In the genomic region with DNA sequence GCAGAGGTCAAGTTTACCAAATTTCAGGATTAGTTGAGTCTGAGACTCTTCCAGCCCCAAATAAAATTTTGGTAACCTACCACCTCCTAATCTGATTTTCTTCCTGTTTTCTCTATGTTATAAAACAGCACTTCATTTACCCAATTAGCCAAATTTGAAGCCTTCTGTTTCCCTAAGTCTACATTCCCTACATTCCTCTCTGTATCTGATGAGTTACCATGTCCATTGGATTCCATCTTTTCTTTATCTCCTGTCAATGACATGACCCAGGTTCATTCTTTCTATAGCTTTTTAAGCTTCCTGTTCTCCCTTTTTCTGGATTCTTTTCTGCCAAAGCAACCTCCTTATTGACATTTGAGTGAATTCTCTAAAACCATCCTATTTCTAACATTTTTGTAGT, we compare ENCODE assay signal across 22 cellular contexts.
A peak's percentile ranks its signal among the peaks of the same experiment; 100 is the strongest.
DNase-seq lines count a peak whose midpoint lies in the region; ATAC-seq and TF ChIP-seq lines count a peak whose summit lies in the region.
"Had no signal": no experiment of that assay in that cellular context is flagged by ENCODE, and none has a peak within 500 bp of the region (broad histone marks: within the 10 kb centered on the region; RNA-seq: fewer than 3 reads in every experiment).

No MANE protein-coding gene starts in this region.

- H3K79me2 ChIP-seq in smooth muscle cell (ENCODE audit: low read depth) = peaks cover 32% of the 10 kb centered on the region

- H3K36me3 ChIP-seq in SJCRH30 = no peaks in the 10 kb centered on the region
- no peaks in the 10 kb centered on the region for H3K36me3 ChIP-seq in right lobe of liver
- H3K36me3 ChIP-seq in smooth muscle cell (ENCODE audit: low read depth) = no peaks in the 10 kb centered on the region
- H3K36me3 ChIP-seq: BLaER1 treated with 17β-estradiol and CSF1 and Interleukin-3, amounts not matched to agents 10 nM and 100 nM had no signal

- H3K4me2 ChIP-seq in smooth muscle cell = peak overlapping the region; percentile 59

- H3K9ac ChIP-seq in smooth muscle cell (ENCODE audit: low read depth) = no peak overlapping the region
- H3K9ac ChIP-seq: BLaER1 treated with 17β-estradiol and CSF1 and Interleukin-3, amounts not matched to agents 10 nM and 100 nM had no signal

- DNase-seq in DMS53 (lab: John Stamatoyannopoulos, UW) (peak; percentile 32), DMS53 treated with DMSO at 0.1 percent for 48 hours (lab: John Stamatoyannopoulos, UW; ENCODE audit: unreplicated experiment) (no peak), SJCRH30 (no peak), right lobe of liver (no peak), smooth muscle cell (lab: John Stamatoyannopoulos, UW; ENCODE audit: unreplicated experiment) (no peak), NCI-H2081 treated with DMSO at 0.1 percent for 48 hours (lab: John Stamatoyannopoulos, UW) (no peak)
- no peak for DNase-seq in stimulated activated CD4-positive, alpha-beta T cell treated with anti-CD3 and anti-CD28 coated beads, Interleukin-4, amount 100 ng/mL, for 4 hours
- DNase-seq: 8988T; activated CD8-positive, alpha-beta T cell treated with anti-CD3 and anti-CD28 coated beads, Interleukin-2, amount 10 ng/mL, durations not matched to agents 7 days and 5 days; activated T-cell treated with anti-CD3 and anti-CD28 coated beads, Interleukin-2, amount 50 U/mL, for 48 hours; DMS 273 treated with DMSO at 0.1 percent for 48 hours; erythroblast; left ventricle myocardium superior; naive B cell; NCI-H187; NCI-H510A; Right ventricle myocardium superior; testis had no signal

- H3K4me1 ChIP-seq in SJCRH30 = peaks cover 18% of the 10 kb centered on the region
- peaks cover 0 to 57% (median 29%) of the 10 kb centered on the region in 4 donors for H3K4me1 ChIP-seq in right lobe of liver
- peaks cover 10% of the 10 kb centered on the region for H3K4me1 ChIP-seq in smooth muscle cell (ENCODE audit: low read depth)

- H3K27me3 ChIP-seq in SJCRH30 (no peaks in the 10 kb centered on the region), right lobe of liver (no peaks in the 10 kb centered on the region), smooth muscle cell (ENCODE audit: low read depth) (no peaks in the 10 kb centered on the region)
- H3K27me3 ChIP-seq: BLaER1 treated with 17β-estradiol and CSF1 and Interleukin-3, amounts not matched to agents 10 nM and 100 nM; body of pancreas; testis had no signal

- peaks cover 12% of the 10 kb centered on the region for H4K20me1 ChIP-seq in smooth muscle cell (ENCODE audit: low read depth)

- no peak overlapping the region for H3K4me3 ChIP-seq in SJCRH30
- H3K4me3 ChIP-seq in right lobe of liver = no peak overlapping the region
- H3K4me3 ChIP-seq in smooth muscle cell = no peak overlapping the region
- H3K4me3 ChIP-seq: BLaER1 treated with 17β-estradiol and CSF1 and Interleukin-3, amounts not matched to agents 10 nM and 100 nM; body of pancreas; testis had no signal

- H2AFZ ChIP-seq in smooth muscle cell (ENCODE audit: low read depth) = no peak overlapping the region

- no peaks in the 10 kb centered on the region for H3K9me3 ChIP-seq in SJCRH30 (replicated peaks)
- no peaks in the 10 kb centered on the region for H3K9me3 ChIP-seq in right lobe of liver
- H3K9me3 ChIP-seq in smooth muscle cell (replicated peaks; ENCODE audit: low read depth) = no peaks in the 10 kb centered on the region
- H3K9me3 ChIP-seq: BLaER1 treated with 17β-estradiol and CSF1 and Interleukin-3, amounts not matched to agents 10 nM and 100 nM; body of pancreas; testis had no signal

- TF ChIP-seq POLR2A in right lobe of liver (IDR thresholded peaks at IDR 0.05) = no peak

- H3F3A ChIP-seq in smooth muscle cell (ENCODE audit: low read depth) = peaks cover 5% of the 10 kb centered on the region

- intact Hi-C loops in right lobe of liver (cut with DNase I) = no loop called here

- ATAC-seq in right lobe of liver (no peak), GM21576 (IDR thresholded peaks at IDR 0.05; ENCODE audit: unreplicated experiment) (no peak)
- ATAC-seq: activated CD8-positive, alpha-beta T cell treated with anti-CD3 and anti-CD28 coated beads, Interleukin-2, amount 10 ng/mL, durations not matched to agents 7 days and 5 days had no signal

- no peak for TF ChIP-seq CTCF in right lobe of liver (IDR thresholded peaks at IDR 0.05)
- TF ChIP-seq CTCF in smooth muscle cell (IDR thresholded peaks at IDR 0.05; ENCODE audit: borderline replicate concordance, insufficient read depth, poor library complexity, severe bottlenecking) = no peak

- H3K27ac ChIP-seq in SJCRH30 (peak overlapping the region; percentile 19; the same call in 1 of the 2 replicates), right lobe of liver (peak overlapping the region; percentile 48 to 94 (median 91)), smooth muscle cell (ENCODE audit: low read depth) (peak overlapping the region; percentile 66)
- H3K27ac ChIP-seq: BLaER1 treated with 17β-estradiol and CSF1 and Interleukin-3, amounts not matched to agents 10 nM and 100 nM; VCaP had no signal

Comparison
In these comparisons a context has a peak if more than half of its experiments do, and no peak if none do; other contexts are left out.
1. H3K27ac ChIP-seq: peak in every context shown above with its lines; median percentile 91 in right lobe of liver; 66 in smooth muscle cell; 19 in SJCRH30.